Comparison of ENCODE assay signal across 20 cellular contexts in genomic region chr14:29446971-29447370, GRCh38.
"Had no signal": no experiment of that assay in that cellular context is flagged by ENCODE, and none has a peak within 500 bp of the region (broad histone marks: within the 10 kb centered on the region; RNA-seq: fewer than 3 reads in every experiment).

No MANE protein-coding gene starts in this region.

- DNase-seq: Kasumi-1; MM.1S; NCI-H1048; NCI-H1105; NCI-H1417; NCI-H1436 treated with DMSO at 0.1 percent for 48 hours; NCI-H1694; NCI-H187 treated with DMSO at 0.1 percent for 48 hours; NCI-H2029 treated with DMSO at 0.1 percent for 48 hours; NCI-H226; NCI-H510A treated with DMSO at 0.1 percent for 48 hours; NCI-H526; NK-92 treated with Interleukin-12 subunit alpha and Interleukin-12 subunit beta, amount 100 ng/mL, for 24 hours; PC-3; SHP77; SK-N-SH; SW 1271 had no signal

- H3K9me3 ChIP-seq: SK-N-SH had no signal

- H3K27ac ChIP-seq: KMS-11, RWPE1 had no signal

- FAIRE-seq: K562 had no signal

- H3K4me3 ChIP-seq: K562 had no signal
